In genomic region chr16:89922477-89922883, GRCh38 we compare ENCODE assay signal across 1 cellular context.
TF ChIP-seq lines count a peak whose summit lies in the region.

No MANE protein-coding gene starts in this region.

TF ChIP-seq in GM12878, 131 proteins besides CTCF, POLR2A, EP300 and RAD21:
- TF ChIP-seq TARDBP (IDR thresholded peaks at IDR 0.05; ENCODE audit: borderline replicate concordance) = no peak
- no peak for TF ChIP-seq BHLHE40 (IDR thresholded peaks at IDR 0.05; ENCODE audit: borderline replicate concordance in 1 of 2, low read depth in 2 of 2, low read length in 1 of 2)
- TF ChIP-seq PAX5 (IDR thresholded peaks at IDR 0.05; ENCODE audit: borderline replicate concordance, low read depth, low read length) = no peak
- TF ChIP-seq NRF1 (conservative IDR thresholded peaks at IDR 0.05; ENCODE audit: low read depth, low read length) = no peak
- TF ChIP-seq TCF12 (IDR thresholded peaks at IDR 0.05; ENCODE audit: low read depth, low read length) = no peak
- no peak for TF ChIP-seq ATF7 (IDR thresholded peaks at IDR 0.05; ENCODE audit: low read depth)
- no peak for TF ChIP-seq EED (IDR thresholded peaks at IDR 0.05; ENCODE audit: low read depth)
- TF ChIP-seq TCF7 (IDR thresholded peaks at IDR 0.05; ENCODE audit: borderline replicate concordance) = no peak
- no peak for TF ChIP-seq ETV6 (conservative IDR thresholded peaks at IDR 0.05 in 1 of 2, IDR thresholded peaks at IDR 0.05 in 1 of 2; ENCODE audit: borderline replicate concordance in 1 of 2, low read depth in 1 of 2)
- TF ChIP-seq, protein P1, sequence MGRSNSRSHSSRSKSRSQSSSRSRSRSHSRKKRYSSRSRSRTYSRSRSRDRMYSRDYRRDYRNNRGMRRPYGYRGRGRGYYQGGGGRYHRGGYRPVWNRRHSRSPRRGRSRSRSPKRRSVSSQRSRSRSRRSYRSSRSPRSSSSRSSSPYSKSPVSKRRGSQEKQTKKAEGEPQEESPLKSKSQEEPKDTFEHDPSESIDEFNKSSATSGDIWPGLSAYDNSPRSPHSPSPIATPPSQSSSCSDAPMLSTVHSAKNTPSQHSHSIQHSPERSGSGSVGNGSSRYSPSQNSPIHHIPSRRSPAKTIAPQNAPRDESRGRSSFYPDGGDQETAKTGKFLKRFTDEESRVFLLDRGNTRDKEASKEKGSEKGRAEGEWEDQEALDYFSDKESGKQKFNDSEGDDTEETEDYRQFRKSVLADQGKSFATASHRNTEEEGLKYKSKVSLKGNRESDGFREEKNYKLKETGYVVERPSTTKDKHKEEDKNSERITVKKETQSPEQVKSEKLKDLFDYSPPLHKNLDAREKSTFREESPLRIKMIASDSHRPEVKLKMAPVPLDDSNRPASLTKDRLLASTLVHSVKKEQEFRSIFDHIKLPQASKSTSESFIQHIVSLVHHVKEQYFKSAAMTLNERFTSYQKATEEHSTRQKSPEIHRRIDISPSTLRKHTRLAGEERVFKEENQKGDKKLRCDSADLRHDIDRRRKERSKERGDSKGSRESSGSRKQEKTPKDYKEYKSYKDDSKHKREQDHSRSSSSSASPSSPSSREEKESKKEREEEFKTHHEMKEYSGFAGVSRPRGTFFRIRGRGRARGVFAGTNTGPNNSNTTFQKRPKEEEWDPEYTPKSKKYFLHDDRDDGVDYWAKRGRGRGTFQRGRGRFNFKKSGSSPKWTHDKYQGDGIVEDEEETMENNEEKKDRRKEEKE (IDR thresholded peaks at IDR 0.05) = no peak
- TF ChIP-seq MTA3 (IDR thresholded peaks at IDR 0.05; ENCODE audit: borderline replicate concordance, low read length) = no peak
- TF ChIP-seq SREBF1 (IDR thresholded peaks at IDR 0.05; ENCODE audit: low read length) = no peak
